Comparison of ENCODE assay signal across 8 cellular contexts in the genomic region with DNA sequence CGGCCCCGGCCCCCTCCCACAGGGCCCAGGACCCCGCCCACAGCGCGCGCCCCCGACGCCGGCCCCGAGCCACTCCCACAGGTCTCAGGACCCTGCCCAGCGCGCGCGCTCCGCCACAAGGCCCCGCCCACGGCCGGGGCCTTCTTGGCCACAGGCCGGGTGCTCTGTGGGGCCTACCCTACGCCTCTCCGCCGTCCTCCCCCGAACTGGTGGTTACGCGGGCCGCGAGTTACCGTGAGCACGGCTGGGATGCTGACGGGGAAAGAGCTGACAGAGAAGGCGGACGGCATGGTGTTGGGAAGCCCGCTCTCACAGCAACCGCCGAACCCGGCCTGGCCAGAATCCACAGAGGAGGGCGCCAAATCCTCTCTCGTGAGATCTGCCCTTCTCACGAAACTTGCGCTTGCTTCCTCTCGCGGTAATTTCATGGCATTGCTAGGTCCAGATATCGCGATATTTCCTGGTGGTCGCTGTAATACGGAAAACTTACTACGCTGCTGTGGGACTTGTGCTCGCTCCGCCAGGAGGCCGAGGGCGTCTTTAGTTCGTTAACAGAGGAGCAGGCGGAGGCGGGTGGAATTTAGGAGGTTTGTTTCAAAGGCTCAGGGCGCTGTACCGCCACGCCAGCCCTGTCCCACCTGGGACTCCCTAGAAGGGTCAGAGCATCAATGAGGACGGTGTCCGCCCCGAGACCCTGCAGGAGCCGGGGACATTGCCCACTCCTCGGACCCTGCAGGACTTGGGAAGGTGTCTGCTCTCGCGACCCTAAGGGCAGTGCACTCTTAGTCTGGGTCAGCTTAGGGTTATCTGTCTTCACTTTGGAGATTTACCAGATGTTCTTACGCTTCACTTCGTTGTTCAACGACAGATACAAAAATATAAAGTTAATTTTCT. TPM values are rescaled to one million over a fixed set of nuclear protein-coding genes. Genes with fewer than 3 reads are reported as not detected.
DNase-seq lines count a peak whose midpoint lies in the region; ATAC-seq and TF ChIP-seq lines count a peak whose summit lies in the region.

Gene TMEM18 (minus strand): TSS at position 351 of the 894 bp plus-strand sequence. CDS start 61 bp downstream, at position 290.

- intact Hi-C loops in sciatic nerve (cut with DNase I): no loop called here

- H3K4me3 ChIP-seq in astrocyte of the spinal cord (ENCODE audit: low read depth, low read length): peak within 1 kb of the TSS; percentile 97

- DNase-seq in A172 (ENCODE audit: low spot score) (peak; percentile 97), NCI-H187 treated with DMSO at 0.1 percent for 48 hours (lab: John Stamatoyannopoulos, UW) (peak; percentile 98), T-helper 2 cell (peak in 4 of 5 experiments; percentile 92 to 99 (median 96)), astrocyte of the spinal cord (ENCODE audit: low read depth, low spot score) (peak; percentile 98), iPS DF 4.7 (ENCODE audit: extremely low read depth, low spot score) (peak; percentile 97), sciatic nerve (ENCODE audit: low spot score) (peak; percentile 96)

- ATAC-seq in GM18505 (IDR thresholded peaks at IDR 0.05; ENCODE audit: unreplicated experiment) (peak; percentile 45), HG02970 (IDR thresholded peaks at IDR 0.05; ENCODE audit: low FRiP score, unreplicated experiment) (peak; percentile 67), sciatic nerve (peak; percentile 92)

- in situ Hi-C loops in astrocyte of the spinal cord (cut with HindIII; ENCODE audit: low sequenced_read_pairs): no loop called here

- peak; percentile 41 for TF ChIP-seq CTCF in astrocyte of the spinal cord (IDR thresholded peaks at IDR 0.05; ENCODE audit: low read depth, low read length)

- peak; percentile 99 for TF ChIP-seq POLR2A in GM18505 (IDR thresholded peaks at IDR 0.05; ENCODE audit: borderline replicate concordance, extremely low read depth, insufficient read depth, insufficient read length)

RNA-seq across cellular contexts. Expression of gene TMEM18, which starts in this region (rescaled TPM):
- 32.6 and 75.0 TPM in 2 replicates for total RNA-seq in A172 (2014; rRNA removed; shearing (Covaris generic))
- total RNA-seq in sciatic nerve: 27.0 TPM

Comparison
In these comparisons a context has a peak if more than half of its experiments do, and no peak if none do; other contexts are left out.
1. Peak in every context shown above with its lines: DNase-seq, ATAC-seq and H3K4me3 ChIP-seq.